In the genomic region with DNA sequence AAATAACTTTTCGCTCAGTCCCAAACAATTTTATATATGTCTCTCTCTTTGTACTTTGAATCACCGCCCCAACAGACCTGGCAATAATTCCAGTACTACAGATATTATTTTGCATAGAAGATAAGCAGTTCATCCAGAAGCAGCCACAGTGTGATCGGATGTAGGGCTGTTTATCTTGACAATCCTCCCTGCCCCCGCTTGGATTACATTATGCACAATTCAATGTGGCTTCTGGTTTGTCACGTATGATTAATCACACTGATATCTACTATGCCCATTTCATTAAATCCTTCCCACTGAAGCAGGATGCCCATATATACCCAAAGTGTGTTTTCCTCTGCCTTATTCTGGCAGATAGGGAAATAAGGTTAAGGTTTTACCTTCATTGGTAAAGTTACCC, we compare ENCODE assay signal across 22 cellular contexts.
"Had no signal": no experiment of that assay in that cellular context is flagged by ENCODE, and none has a peak within 500 bp of the region (broad histone marks: within the 10 kb centered on the region; RNA-seq: fewer than 3 reads in every experiment).

No MANE protein-coding gene starts in this region.

- H3K27ac ChIP-seq: body of pancreas, colonic mucosa, neutrophil, sigmoid colon, spleen, thoracic aorta, upper lobe of right lung, VCaP had no signal

- H3K4me3 ChIP-seq: body of pancreas, colonic mucosa, sigmoid colon, spleen, thoracic aorta, upper lobe of right lung had no signal

- ATAC-seq: activated naive CD4-positive, alpha-beta T cell treated with anti-CD3 and anti-CD28 coated beads, Interleukin-2, amount 50 U/mL, for 72 hours; body of pancreas; natural killer cell treated with Interleukin-12 subunit alpha and Interleukin-12 subunit beta and Interleukin-15 and Interleukin-18, amount 100 ng/mL, for 72 hours; stimulated activated memory B cell treated with anti-CD40 and anti-IgM and Interleukin-4, amounts not matched to agents 10 μg/mL and 1 μg/mL and 100 μg/mL, for 72 hours; T-cell; upper lobe of right lung had no signal

- DNase-seq: activated CD4-positive, CD25-positive, alpha-beta regulatory T cell treated with anti-CD3 and anti-CD28 coated beads, Interleukin-2, amount 50 U/mL, for 72 hours; activated gamma-delta T cell; amniotic stem cell; body of pancreas; central memory CD4-positive, alpha-beta T cell; colonic mucosa; foreskin melanocyte; glutamatergic neuron; hippocampal formation; islet precursor cell; sigmoid colon; spleen; stimulated activated CD4-positive, alpha-beta T cell treated with anti-CD3 and anti-CD28 coated beads, Interleukin-4, amount 100 ng/mL, for 4 hours; T-cell; T1000; upper lobe of right lung had no signal

- H3K36me3 ChIP-seq: colonic mucosa, neutrophil, sigmoid colon, spleen, thoracic aorta, upper lobe of right lung had no signal

- H3K27me3 ChIP-seq: body of pancreas, colonic mucosa, neutrophil, sigmoid colon, spleen, upper lobe of right lung had no signal
